In genomic region chr4:13476152-13476551, GRCh38 we compare ENCODE assay signal across 15 cellular contexts. TPM values are rescaled to one million over a fixed set of nuclear protein-coding genes. Genes with fewer than 3 reads are reported as not detected.
A peak's percentile ranks its signal among the peaks of the same experiment; 100 is the strongest.
DNase-seq lines count a peak whose midpoint lies in the region; ATAC-seq, FAIRE-seq and TF ChIP-seq lines count a peak whose summit lies in the region.
"Had no signal": no experiment of that assay in that cellular context is flagged by ENCODE, and none has a peak within 500 bp of the region (broad histone marks: within the 10 kb centered on the region; RNA-seq: fewer than 3 reads in every experiment).

No MANE protein-coding gene starts in this region.

- peaks cover 0 to 41% (median 0%) of the 10 kb centered on the region in 9 donors for H3K36me3 ChIP-seq in heart right ventricle
- H3K36me3 ChIP-seq in smooth muscle cell (ENCODE audit: low read depth) = no peaks in the 10 kb centered on the region

- H3K79me2 ChIP-seq in smooth muscle cell (ENCODE audit: low read depth) = peaks cover 51% of the 10 kb centered on the region

- no peak overlapping the region for H3K9ac ChIP-seq in smooth muscle cell (ENCODE audit: low read depth)

- DNase-seq in heart right ventricle (no peak), Right ventricle myocardium inferior (ENCODE audit: missing footprints) (no peak), smooth muscle cell (lab: John Stamatoyannopoulos, UW; ENCODE audit: unreplicated experiment) (no peak), NCI-H345 (lab: John Stamatoyannopoulos, UW) (no peak)
- DNase-seq: C1 segment of cervical spinal cord; CD4-positive, alpha-beta T cell; DMS153; DMS79 treated with DMSO at 0.1 percent for 48 hours; GDM1; HFFc6 had no signal

- FAIRE-seq in G401.6 (lab: Jason Lieb, UNC) (peak; percentile 81), TTC549 (lab: Jason Lieb, UNC) (peak; percentile 20)
- FAIRE-seq: GM12892, H1 had no signal

- peaks cover 0 to 35% (median 14%) of the 10 kb centered on the region in 9 donors for H3K4me1 ChIP-seq in heart right ventricle
- H3K4me1 ChIP-seq in smooth muscle cell (ENCODE audit: low read depth) = peaks cover 19% of the 10 kb centered on the region

- intact Hi-C loops in heart right ventricle (cut with DNase I) = loop anchor here in 3 of 10 donors (10.0 kb wide), 2 partner anchors 61 to 71 kb away; no protein-coding TSS in a partner anchor
- intact Hi-C loops in Right ventricle myocardium inferior (cut with DNase I) = loop anchor here (5.0 kb wide), 1 partner anchor 64 kb away; no protein-coding TSS in a partner anchor

- TF ChIP-seq CTCF in heart right ventricle (IDR thresholded peaks at IDR 0.05) (no peak), smooth muscle cell (IDR thresholded peaks at IDR 0.05; ENCODE audit: borderline replicate concordance, insufficient read depth, poor library complexity, severe bottlenecking) (no peak)

- H3K27ac ChIP-seq in heart right ventricle (peak overlapping the region in 6 of 10 donors; percentile 16 to 73 (median 58)), smooth muscle cell (ENCODE audit: low read depth) (peak overlapping the region; percentile 79)

- peaks cover 12% of the 10 kb centered on the region for H3F3A ChIP-seq in smooth muscle cell (ENCODE audit: low read depth)

- H3K4me3 ChIP-seq in heart right ventricle (no peak overlapping the region), smooth muscle cell (no peak overlapping the region)

- H3K27me3 ChIP-seq in heart right ventricle (no peaks in the 10 kb centered on the region), smooth muscle cell (ENCODE audit: low read depth) (no peaks in the 10 kb centered on the region)

- H4K20me1 ChIP-seq in smooth muscle cell (ENCODE audit: low read depth) = peaks cover 20% of the 10 kb centered on the region

- ATAC-seq in heart right ventricle = peak in 3 of 8 donors; percentile 47 to 83 (median 70)
- no peak for ATAC-seq in Right ventricle myocardium inferior
- no peak for ATAC-seq in GM21423 (IDR thresholded peaks at IDR 0.05; ENCODE audit: unreplicated experiment)

- peak overlapping the region; percentile 65 for H3K4me2 ChIP-seq in smooth muscle cell

- no peak overlapping the region for H2AFZ ChIP-seq in smooth muscle cell (ENCODE audit: low read depth)

- H3K9me3 ChIP-seq in heart right ventricle (no peaks in the 10 kb centered on the region), smooth muscle cell (replicated peaks; ENCODE audit: low read depth) (no peaks in the 10 kb centered on the region)

RNA-seq across cellular contexts. Expression of gene RAB28, which starts 8.0 kb away (rescaled TPM):
- 10 to 100 TPM; 13.5 to 27.5 (median 21.6) TPM for total RNA-seq in heart right ventricle
- 10 to 100 TPM; 12.7 to 18.9 TPM for polyA plus RNA-seq in heart right ventricle
- 20.2 TPM for total RNA-seq in Right ventricle myocardium inferior
- 37.2 and 40.7 TPM in 2 replicates for total RNA-seq in smooth muscle cell
- polyA plus RNA-seq in smooth muscle cell = 32.8 and 36.8 TPM in 2 replicates
